ENCODE assay signal across 8 cellular contexts in genomic region chr7:87152897-87153641, GRCh38. TPM values are rescaled to one million over a fixed set of nuclear protein-coding genes. Genes with fewer than 3 reads are reported as not detected.
DNase-seq lines count a peak whose midpoint lies in the region; ATAC-seq, FAIRE-seq and TF ChIP-seq lines count a peak whose summit lies in the region.

No MANE protein-coding gene starts in this region.

- CTCF ChIA-PET in HepG2 (lab: Yijun Ruan, JAX; ENCODE audit: low intra/inter-chr PET ratio, low total read pairs) = no interaction called here

- no peak for TF ChIP-seq EP300 in HepG2 (IDR thresholded peaks at IDR 0.05; ENCODE audit: low read depth in 2 of 2, low read length in 2 of 2)
- TF ChIP-seq EP300 in HepG2 (CRISPR knock-in tag; IDR thresholded peaks at IDR 0.05; ENCODE audit: borderline replicate concordance) = no peak

- BruUV-seq in HepG2 (replicated peaks; lab: Mats Ljungman, UMichigan) = TSS peak; percentile 64

- H3K79me2 ChIP-seq in HepG2 (ENCODE audit: insufficient read depth, low read length) = peaks cover 53% of the 10 kb centered on the region

- POLR2A ChIA-PET in HepG2 (lab: Yijun Ruan, JAX) = interaction anchor here (0.9 to 2.5 kb wide), 19 partner anchors 8 to 312 kb away, joined by 3 to 10 read pairs (median 4); partner anchors contain the start of genes ELAPOR2 and TMEM243

- under 1% methylated on average over 25 of the region's 25 CpGs for WGBS in HepG2 (ENCODE audit: low lambda C conversion rate)

- no peak for FAIRE-seq in HepG2 (lab: Jason Lieb, UNC)

- H3K27me3 ChIP-seq in HepG2 (ENCODE audit: control insufficient read depth in 1 of 2, insufficient read depth in 2 of 2, low read length in 2 of 2) = no peaks in the 10 kb centered on the region; a peak in 1 of 5 replicates

- intact Hi-C loops in HepG2 (cut with micrococcal nuclease; ENCODE audit: unreplicated experiment) = loop anchor here (1.0 to 5.0 kb wide), 3 partner anchors 67 to 211 kb away; no protein-coding TSS in a partner anchor

- H2AFZ ChIP-seq in HepG2 (ENCODE audit: low read length) = no peak overlapping the region

- peaks cover 43% of the 10 kb centered on the region for H3K4me1 ChIP-seq in HepG2 (ENCODE audit: insufficient read depth, low read length)

- no peak for TF ChIP-seq RAD21 in HepG2 (CRISPR knock-in tag; IDR thresholded peaks at IDR 0.05)

- in situ Hi-C loops in Caki2 (cut with HindIII; ENCODE audit: low pct_unique_long_range_greater_than_20kb, low sequenced_read_pairs) (no loop called here), HepG2 (cut with HindIII; ENCODE audit: extremely low pct_ligation_motif_present, low pct_unique_long_range_greater_than_20kb) (loop anchor here (5.0 kb wide), 1 partner anchor 211 kb away; no protein-coding TSS in a partner anchor)

- H3K36me3 ChIP-seq in HepG2 (replicated peaks in 1 of 2; ENCODE audit: control insufficient read depth in 1 of 2, insufficient read depth in 2 of 2, low read length in 2 of 2) = no peaks in the 10 kb centered on the region; a peak in 1 of 5 replicates

- peak overlapping the region; percentile 98 for H3K27ac ChIP-seq in VCaP
- H3K27ac ChIP-seq in HepG2 (ENCODE audit: extremely low read length, insufficient read depth, low read length) = peak overlapping the region; percentile 98

- H3K4me3 ChIP-seq in choroid plexus epithelial cell (ENCODE audit: low read depth, low read length) = peak overlapping the region; percentile 80
- H3K4me3 ChIP-seq in HepG2 (replicated peaks in 1 of 3; ENCODE audit: insufficient read depth in 1 of 3, low read depth in 2 of 3, low read length in 3 of 3) = peak overlapping the region; percentile 86 to 97 (median 91)

- no peaks in the 10 kb centered on the region; the same call in 1 of the 2 replicates for H4K20me1 ChIP-seq in HepG2 (ENCODE audit: insufficient read depth, low read length)

- ATAC-seq in GM21515 (IDR thresholded peaks at IDR 0.05; ENCODE audit: unreplicated experiment) (peak; percentile 27), HepG2 (peak; percentile 45)

- no peak for TF ChIP-seq CTCF in VCaP (conservative IDR thresholded peaks at IDR 0.05)
- no peak for TF ChIP-seq CTCF in choroid plexus epithelial cell (conservative IDR thresholded peaks at IDR 0.05; ENCODE audit: low read depth, low read length)
- TF ChIP-seq CTCF in HepG2 (CRISPR knock-in tag; IDR thresholded peaks at IDR 0.05) = no peak

- TF ChIP-seq POLR2A in HepG2 (IDR thresholded peaks at IDR 0.05; ENCODE audit: insufficient read depth in 1 of 2, low read depth in 2 of 2, low read length in 2 of 2) = no peak

- no peaks in the 10 kb centered on the region for H3K9me3 ChIP-seq in HepG2 (ENCODE audit: low read length)

- DNase-seq in Caki2 (ENCODE audit: low read depth) (peak; percentile 33), HuH-7 (ENCODE audit: low spot score) (peak; percentile 24), choroid plexus epithelial cell (ENCODE audit: low read depth) (peak; percentile 26), HepG2 (ENCODE audit: low spot score) (peak; percentile 2), DMS153 (lab: John Stamatoyannopoulos, UW) (no peak)
- DNase-seq in stimulated activated CD4-positive, alpha-beta T cell treated with anti-CD3 and anti-CD28 coated beads, Interleukin-2, amount 100 ng/mL, for 4 hours (ENCODE audit: low read depth) = peak; percentile 4

- H3K9ac ChIP-seq in HepG2 (ENCODE audit: insufficient read depth, low read depth, low read length) = peak overlapping the region; percentile 91

- peak overlapping the region; percentile 71 for H3K4me2 ChIP-seq in HepG2 (ENCODE audit: low read depth, low read length)

TF ChIP-seq in HepG2, 621 proteins besides CTCF, POLR2A, EP300 and RAD21 (continues in another document):
- TF ChIP-seq THAP9 (CRISPR knock-in tag; IDR thresholded peaks at IDR 0.05; ENCODE audit: borderline replicate concordance) (peak; percentile 10; the same call in 1 of the 2 replicates), SMAD9 (CRISPR knock-in tag; IDR thresholded peaks at IDR 0.05) (0 out of 2 replicates have a peak, but pooled peaks have one; percentile 2), HBP1 (CRISPR knock-in tag; IDR thresholded peaks at IDR 0.05; ENCODE audit: low read depth) (no peak), ZNF761 (CRISPR knock-in tag; conservative IDR thresholded peaks at IDR 0.05) (0 out of 2 replicates have a peak, but pooled peaks have one; percentile 5), ZFP82 (CRISPR knock-in tag; IDR thresholded peaks at IDR 0.05; ENCODE audit: borderline replicate concordance) (peak; percentile 10; the same call in 1 of the 2 replicates), KAT7 (CRISPR knock-in tag; IDR thresholded peaks at IDR 0.05; ENCODE audit: borderline replicate concordance) (0 out of 2 replicates have a peak, but pooled peaks have one; percentile 4), NR2F1 (CRISPR knock-in tag; IDR thresholded peaks at IDR 0.05) (no peak), SMARCE1 (IDR thresholded peaks at IDR 0.05; ENCODE audit: borderline replicate concordance) (no peak), ZNF879 (CRISPR knock-in tag; IDR thresholded peaks at IDR 0.05) (0 out of 2 replicates have a peak, but pooled peaks have one; percentile 49), HOXA9 (CRISPR knock-in tag; IDR thresholded peaks at IDR 0.05; ENCODE audit: borderline replicate concordance) (0 out of 2 replicates have a peak, but pooled peaks have one; percentile 31), GFI1 (CRISPR knock-in tag; IDR thresholded peaks at IDR 0.05; ENCODE audit: borderline replicate concordance) (0 out of 2 replicates have a peak, but pooled peaks have one; percentile 10), ZNF740 (CRISPR knock-in tag; IDR thresholded peaks at IDR 0.05) (peak; percentile 18; the same call in 1 of the 2 replicates), ZNF816 (CRISPR knock-in tag; IDR thresholded peaks at IDR 0.05; ENCODE audit: borderline replicate concordance) (0 out of 2 replicates have a peak, but pooled peaks have one; percentile 9), NPAS2 (CRISPR knock-in tag; IDR thresholded peaks at IDR 0.05; ENCODE audit: borderline replicate concordance) (no peak)

RNA-seq across cellular contexts. Expression of gene DMTF1, which starts 0.8 kb away (rescaled TPM):
- total RNA-seq in Caki2 (2014; rRNA removed; shearing (Covaris generic); ENCODE audit: low replicate concordance) = 6.4 and 25.4 TPM in 2 replicates
- total RNA-seq in HepG2 (2016; rRNA removed; fragmentation: Illumina TruSeq; extraction: Trizol) = 17.9 and 45.8 TPM in 2 replicates
- total RNA-seq in HepG2 (2016; cell fraction: cytosol; rRNA removed; fragmentation: Illumina TruSeq; extraction: Trizol; ENCODE audit: low read depth) = 8.9 and 13.1 TPM in 2 replicates
- total RNA-seq in HepG2 (2016; cell fraction: insoluble cytoplasmic fraction; rRNA removed; fragmentation: Illumina TruSeq; extraction: Trizol) = 16.8 and 39.0 TPM in 2 replicates
- total RNA-seq in HepG2 (2016; cell fraction: membrane; rRNA removed; fragmentation: Illumina TruSeq; extraction: Trizol) = 11.4 and 12.3 TPM in 2 replicates
- 120 and 143 TPM in 2 replicates for total RNA-seq in HepG2 (2016; cell fraction: nucleus; rRNA removed; fragmentation: Illumina TruSeq; extraction: Trizol)
- polyA plus RNA-seq in HepG2 (2011; rRNA removed) = 111 and 132 TPM in 2 replicates
- polyA plus RNA-seq in HepG2 (2011; cell fraction: cytosol; rRNA removed) = 17.2 and 21.7 TPM in 2 replicates
- polyA plus RNA-seq in HepG2 (2011; cell fraction: nucleus; rRNA removed) = 295 and 299 TPM in 2 replicates
- 27.6 and 31.1 TPM in 2 replicates for polyA plus RNA-seq in HepG2 (2012)
- polyA plus RNA-seq in HepG2 (2016; cell fraction: cytosol; fragmentation: Illumina TruSeq; extraction: Trizol; ENCODE audit: low read depth) = 1.1 and 2.1 TPM in 2 replicates
- polyA plus RNA-seq in HepG2 (2016; cell fraction: insoluble cytoplasmic fraction; fragmentation: Illumina TruSeq; extraction: Trizol; ENCODE audit: low read depth) = 14.5 and 17.7 TPM in 2 replicates
- 2.9 and 3.0 TPM in 2 replicates for polyA plus RNA-seq in HepG2 (2016; cell fraction: membrane; fragmentation: Illumina TruSeq; extraction: Trizol; ENCODE audit: low read depth)
- polyA plus RNA-seq in HepG2 (2016; cell fraction: nucleus; fragmentation: Illumina TruSeq; extraction: Trizol; ENCODE audit: insufficient read depth, low read depth) = 167 and 192 TPM in 2 replicates
- polyA minus RNA-seq in HepG2 (2011; rRNA and poly(A)+ RNA removed; ENCODE audit: low replicate concordance) = 63.7 and 73.9 TPM in 2 replicates
- 19.5 and 24.6 TPM in 2 replicates for polyA minus RNA-seq in HepG2 (2011; cell fraction: cytosol; rRNA and poly(A)+ RNA removed)
- polyA minus RNA-seq in HepG2 (2011; cell fraction: nucleus; rRNA and poly(A)+ RNA removed) = 527 and 550 TPM in 2 replicates
